8 cellular contexts compared by ENCODE assay signal in genomic region chr12:124680863-124681778, GRCh38.
DNase-seq lines count a peak whose midpoint lies in the region; ATAC-seq and TF ChIP-seq lines count a peak whose summit lies in the region.

No MANE protein-coding gene starts in this region.

- ATAC-seq in activated naive CD8-positive, alpha-beta T cell treated with anti-CD3 and anti-CD28 coated beads, Interleukin-2, amount 10 ng/mL, durations not matched to agents 7 days and 5 days (ENCODE audit: low read depth), result peak; percentile 56
- no peak for ATAC-seq in HG03565 (IDR thresholded peaks at IDR 0.05; ENCODE audit: unreplicated experiment)

- peak; percentile 31; the same call in 1 of the 3 replicates for TF ChIP-seq CTCF in GM12872 (IDR thresholded peaks at IDR 0.05; ENCODE audit: insufficient read depth, low read depth, low read length)

- POLR2A ChIA-PET in activated naive CD8-positive, alpha-beta T cell treated with anti-CD3 and anti-CD28 coated beads, Interleukin-2, amount 10 ng/mL, durations not matched to agents 7 days and 5 days (lab: Charles Lee), result interaction anchor here (0.7 kb wide), 1 partner anchor 675 kb away, joined by 4 read pairs; no protein-coding TSS in a partner anchor

- peaks cover 3% of the 10 kb centered on the region for H3K27me3 Mint-ChIP-seq in activated naive CD8-positive, alpha-beta T cell treated with anti-CD3 and anti-CD28 coated beads, Interleukin-2, amount 10 ng/mL, durations not matched to agents 7 days and 5 days

- H3K27ac Mint-ChIP-seq in activated naive CD8-positive, alpha-beta T cell treated with anti-CD3 and anti-CD28 coated beads, Interleukin-2, amount 10 ng/mL, durations not matched to agents 7 days and 5 days, result no peak overlapping the region

- H3K4me3 Mint-ChIP-seq in activated naive CD8-positive, alpha-beta T cell treated with anti-CD3 and anti-CD28 coated beads, Interleukin-2, amount 10 ng/mL, durations not matched to agents 7 days and 5 days, result no peak overlapping the region

- peaks cover 11% of the 10 kb centered on the region for H3K4me1 Mint-ChIP-seq in activated naive CD8-positive, alpha-beta T cell treated with anti-CD3 and anti-CD28 coated beads, Interleukin-2, amount 10 ng/mL, durations not matched to agents 7 days and 5 days

- no peaks in the 10 kb centered on the region for H3K36me3 Mint-ChIP-seq in activated naive CD8-positive, alpha-beta T cell treated with anti-CD3 and anti-CD28 coated beads, Interleukin-2, amount 10 ng/mL, durations not matched to agents 7 days and 5 days

- H3K9me3 Mint-ChIP-seq in activated naive CD8-positive, alpha-beta T cell treated with anti-CD3 and anti-CD28 coated beads, Interleukin-2, amount 10 ng/mL, durations not matched to agents 7 days and 5 days, result no peaks in the 10 kb centered on the region

- peak; percentile 92 for DNase-seq in KBM-7
- no peak for DNase-seq in activated naive CD8-positive, alpha-beta T cell treated with anti-CD3 and anti-CD28 coated beads, Interleukin-2, amount 10 ng/mL, durations not matched to agents 7 days and 5 days
- DNase-seq in iPS-NIHi11 (ENCODE audit: low spot score), result peak; percentile 66
- DNase-seq in stimulated activated CD8-positive, alpha-beta memory T cell treated with anti-CD3 and anti-CD28 coated beads, Interleukin-4, amount 100 ng/mL, for 48 hours, result peak; percentile 48
- DNase-seq in SHP77 (lab: John Stamatoyannopoulos, UW), result no peak
- DNase-seq in NCI-H2107 treated with DMSO at 0.1 percent for 48 hours (lab: John Stamatoyannopoulos, UW; ENCODE audit: unreplicated experiment), result no peak

- in situ Hi-C loops in KBM-7 (cut with MboI; ENCODE audit: low pct_unique_long_range_greater_than_20kb, low sequenced_read_pairs), result no loop called here

Comparison
In these comparisons a context has a peak if more than half of its experiments do, and no peak if none do; other contexts are left out.
1. DNase-seq: peak in KBM-7 (single experiment), iPS-NIHi11 (single experiment) and stimulated activated CD8-positive, alpha-beta memory T cell treated with anti-CD3 and anti-CD28 coated beads, Interleukin-4, amount 100 ng/mL, for 48 hours (single experiment); none in activated naive CD8-positive, alpha-beta T cell treated with anti-CD3 and anti-CD28 coated beads, Interleukin-2, amount 10 ng/mL, durations not matched to agents 7 days and 5 days (single experiment), SHP77 (0 of 2) and NCI-H2107 treated with DMSO at 0.1 percent for 48 hours (single experiment).